In the genomic region with DNA sequence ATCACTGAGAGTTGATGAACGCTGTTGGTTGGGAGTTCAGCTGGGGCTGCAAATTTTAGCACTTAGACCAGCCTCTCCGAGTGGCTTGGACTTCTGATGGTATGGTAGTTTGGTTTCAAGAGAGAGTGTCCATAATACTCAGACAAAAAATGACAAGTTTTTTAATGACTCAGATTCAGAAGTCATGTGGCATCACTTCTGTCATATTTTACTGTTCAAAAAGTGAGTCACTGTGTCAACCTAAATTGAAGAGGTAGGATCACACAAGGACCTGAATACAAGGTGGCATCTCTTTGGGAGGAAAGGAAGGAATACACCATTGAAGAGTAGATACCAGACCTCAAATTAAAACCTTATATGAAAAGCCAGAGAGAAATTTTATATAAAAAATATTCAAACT, we compare ENCODE assay signal across 24 cellular contexts.
"Had no signal": no experiment of that assay in that cellular context is flagged by ENCODE, and none has a peak within 500 bp of the region (broad histone marks: within the 10 kb centered on the region; RNA-seq: fewer than 3 reads in every experiment).

No MANE protein-coding gene starts in this region.

- H3K9me3 ChIP-seq: esophagus muscularis mucosa, gastroesophageal sphincter, heart left ventricle, left lung, lower lobe of right lung, mucosa of descending colon had no signal

- H2AFZ ChIP-seq: hepatocyte had no signal

- H3K79me2 ChIP-seq: hepatocyte had no signal

- H3K4me1 Mint-ChIP-seq: naive B cell had no signal

- H3K27me3 Mint-ChIP-seq: naive B cell had no signal

- H3K4me1 ChIP-seq: esophagus muscularis mucosa, foreskin keratinocyte, gastroesophageal sphincter, heart left ventricle, left lung, lower lobe of right lung had no signal

- ATAC-seq: foreskin keratinocyte, gastroesophageal sphincter, heart left ventricle, left cardiac atrium, left lung, left ventricle myocardium superior, lower lobe of right lung, mucosa of descending colon had no signal

- H3K36me3 ChIP-seq: esophagus muscularis mucosa, gastroesophageal sphincter, heart left ventricle, left lung, lower lobe of right lung had no signal

- H3K4me3 ChIP-seq: coronary artery, dorsolateral prefrontal cortex, esophagus muscularis mucosa, gastroesophageal sphincter, heart left ventricle, hepatocyte, left lung, lower lobe of right lung, mucosa of descending colon had no signal

- H3K36me3 Mint-ChIP-seq: mesothelial cell of epicardium, naive B cell had no signal

- H3K4me2 ChIP-seq: hepatocyte had no signal

- H3K27ac Mint-ChIP-seq: naive B cell had no signal

- H3K27me3 ChIP-seq: dorsolateral prefrontal cortex, esophagus muscularis mucosa, foreskin keratinocyte, gastroesophageal sphincter, heart left ventricle, hepatocyte, left lung had no signal

- DNase-seq: dermis blood vessel endothelial cell; dorsolateral prefrontal cortex; effector CD4-positive, alpha-beta T cell; effector memory CD4-positive, alpha-beta T cell; foreskin keratinocyte; heart left ventricle; hypothalamus; left cardiac atrium; left lung; left ventricle myocardium superior; lower lobe of right lung; mesenchymal stem cell; mucosa of descending colon; naive B cell had no signal

- H3K27ac ChIP-seq: coronary artery, dorsolateral prefrontal cortex, epithelial cell of prostate, esophagus muscularis mucosa, foreskin keratinocyte, gastroesophageal sphincter, heart left ventricle, hepatocyte, left lung, lower lobe of right lung had no signal

- FAIRE-seq: colon, endothelial cell of umbilical vein, islet of Langerhans, keratinocyte had no signal

- H3K4me3 Mint-ChIP-seq: mesothelial cell of epicardium, naive B cell had no signal
